Comparison of ENCODE assay signal across 7 cellular contexts in genomic region chrX:134071899-134072298, GRCh38.
DNase-seq lines count a peak whose midpoint lies in the region; ATAC-seq, FAIRE-seq and TF ChIP-seq lines count a peak whose summit lies in the region.
"Not testable (repeated sequence)": the region's sequence is repeated elsewhere in the genome, so short reads cannot be mapped to it uniquely, and the experiment has no call there.

No MANE protein-coding gene starts in this region.

- peak; percentile 6 for DNase-seq in ELF-1 (ENCODE audit: low read depth, low spot score)
- DNase-seq in GM23338 (ENCODE audit: low spot score), result peak; percentile 9
- DNase-seq in NCI-H82 (lab: John Stamatoyannopoulos, UW), result peak; percentile 4
- not testable (repeated sequence) for DNase-seq in Panc1 (ENCODE audit: low read depth, low spot score); chondrocyte (ENCODE audit: low spot score); HepG2 (ENCODE audit: low spot score); type B pancreatic cell (ENCODE audit: extremely low spot score, unreplicated experiment)

- H4K20me1 ChIP-seq in GM23338 (replicated peaks; ENCODE audit: insufficient read depth); HepG2 (ENCODE audit: insufficient read depth, low read length): not testable (repeated sequence)

- not testable (repeated sequence) for H3K27me3 ChIP-seq in GM23338 (ENCODE audit: insufficient read depth); Panc1 (ENCODE audit: control insufficient read depth, insufficient read depth, low read length); HepG2 (ENCODE audit: control insufficient read depth in 1 of 2, insufficient read depth in 2 of 2, low read length in 2 of 2)

- not testable (repeated sequence) for H3K4me1 ChIP-seq in GM23338 (ENCODE audit: insufficient read depth); Panc1 (ENCODE audit: control insufficient read depth, insufficient read depth, low read length); HepG2 (ENCODE audit: insufficient read depth, low read length)

- H3K4me3 Mint-ChIP-seq in GM23338; chondrocyte (ENCODE audit: unreplicated experiment); type B pancreatic cell: not testable (repeated sequence)

- H3K9ac ChIP-seq in HepG2 (ENCODE audit: insufficient read depth, low read depth, low read length), result not testable (repeated sequence)

- not testable (repeated sequence) for TF ChIP-seq EP300 in HepG2 (IDR thresholded peaks at IDR 0.05; ENCODE audit: low read depth in 2 of 2, low read length in 2 of 2); HepG2 (CRISPR knock-in tag; IDR thresholded peaks at IDR 0.05; ENCODE audit: borderline replicate concordance)

- H2AFZ ChIP-seq in GM23338; HepG2 (ENCODE audit: low read length): not testable (repeated sequence)

- not testable (repeated sequence) for H3K27ac ChIP-seq in GM23338 (ENCODE audit: low read depth); Panc1 (ENCODE audit: low read length); HepG2 (ENCODE audit: extremely low read length, insufficient read depth, low read length)

- H3K9me3 Mint-ChIP-seq in GM23338; chondrocyte (ENCODE audit: low read depth); type B pancreatic cell: not testable (repeated sequence)

- not testable (repeated sequence) for H3K27me3 Mint-ChIP-seq in GM23338 (ENCODE audit: insufficient read depth, low read depth, poor library complexity); chondrocyte (ENCODE audit: low read depth); type B pancreatic cell

- TF ChIP-seq POLR2A in HepG2 (IDR thresholded peaks at IDR 0.05; ENCODE audit: insufficient read depth in 1 of 2, low read depth in 2 of 2, low read length in 2 of 2), result not testable (repeated sequence)

- H3K27ac Mint-ChIP-seq in GM23338; chondrocyte (ENCODE audit: unreplicated experiment); type B pancreatic cell: not testable (repeated sequence)

- H3K4me2 ChIP-seq in GM23338; HepG2 (ENCODE audit: low read depth, low read length): not testable (repeated sequence)

- not testable (repeated sequence) for H3K9me2 ChIP-seq in GM23338 (ENCODE audit: insufficient read depth)

- TF ChIP-seq CTCF in GM23338 (conservative IDR thresholded peaks at IDR 0.05; ENCODE audit: low read depth in 2 of 2) (peak; percentile 41 to 62), Panc1 (IDR thresholded peaks at IDR 0.05) (peak; percentile 27), chondrocyte (IDR thresholded peaks at IDR 0.05) (peak; percentile 29), HepG2 (CRISPR knock-in tag; IDR thresholded peaks at IDR 0.05) (0 out of 2 replicates have a peak, but pooled peaks have one; percentile 9), type B pancreatic cell (conservative IDR thresholded peaks at IDR 0.05) (peak; percentile 36)

- not testable (repeated sequence) for H3K36me3 ChIP-seq in GM23338 (ENCODE audit: insufficient read depth); Panc1 (ENCODE audit: control insufficient read depth, insufficient read depth, low read length); HepG2 (replicated peaks in 1 of 2; ENCODE audit: control insufficient read depth in 1 of 2, insufficient read depth in 2 of 2, low read length in 2 of 2)

- H3K4me3 ChIP-seq in GM23338; Panc1 (ENCODE audit: low read depth in 2 of 2, low read length in 2 of 2); HepG2 (replicated peaks in 1 of 3; ENCODE audit: insufficient read depth in 1 of 3, low read depth in 2 of 3, low read length in 3 of 3): not testable (repeated sequence)

- WGBS in HepG2 (ENCODE audit: low lambda C conversion rate), result 40% methylated on average over 1 of the region's 6 CpGs

- not testable (repeated sequence) for H3K4me1 Mint-ChIP-seq in GM23338; chondrocyte (ENCODE audit: low read depth); type B pancreatic cell (ENCODE audit: unreplicated experiment)

- CTCF ChIA-PET in Panc1 (lab: Charles Lee); HepG2 (lab: Yijun Ruan, JAX; ENCODE audit: low intra/inter-chr PET ratio, low total read pairs): not testable (repeated sequence)

- BruUV-seq in Panc1 (replicated peaks; lab: Mats Ljungman, UMichigan); HepG2 (replicated peaks; lab: Mats Ljungman, UMichigan): not testable (repeated sequence)

- not testable (repeated sequence) for H3F3A ChIP-seq in GM23338 (replicated peaks; ENCODE audit: low read depth)

- H3K79me2 ChIP-seq in GM23338 (replicated peaks; ENCODE audit: insufficient read depth); HepG2 (ENCODE audit: insufficient read depth, low read length): not testable (repeated sequence)

- FAIRE-seq in HepG2 (lab: Jason Lieb, UNC), result not testable (repeated sequence)

- intact Hi-C loops in Panc1 (cut with micrococcal nuclease; ENCODE audit: unreplicated experiment); HepG2 (cut with micrococcal nuclease; ENCODE audit: unreplicated experiment): not testable (repeated sequence)

- TF ChIP-seq RAD21 in HepG2 (CRISPR knock-in tag; IDR thresholded peaks at IDR 0.05), result not testable (repeated sequence)

- in situ Hi-C loops in Panc1 (cut with HindIII; ENCODE audit: low pct_unique_long_range_greater_than_20kb, low sequenced_read_pairs); HepG2 (cut with HindIII; ENCODE audit: extremely low pct_ligation_motif_present, low pct_unique_long_range_greater_than_20kb): not testable (repeated sequence)

- not testable (repeated sequence) for H3K9me3 ChIP-seq in Panc1 (ENCODE audit: control insufficient read depth, insufficient read depth, low read depth, low read length); HepG2 (ENCODE audit: low read length)

- H3K36me3 Mint-ChIP-seq in GM23338 (ENCODE audit: low read depth); chondrocyte (ENCODE audit: low read depth); type B pancreatic cell: not testable (repeated sequence)

- ATAC-seq in GM23338 (peak; percentile 81), HepG2 (peak; percentile 69)
- ATAC-seq in Panc1, result not testable (repeated sequence)

- POLR2A ChIA-PET in Panc1 (lab: Charles Lee); HepG2 (lab: Yijun Ruan, JAX): not testable (repeated sequence)
